Comparison of ENCODE assay signal across 8 cellular contexts in genomic region chr1:108816049-108816882, GRCh38. TPM values are rescaled to one million over a fixed set of nuclear protein-coding genes. Genes with fewer than 3 reads are reported as not detected.
DNase-seq lines count a peak whose midpoint lies in the region; ATAC-seq lines count a peak whose summit lies in the region.

No MANE protein-coding gene starts in this region.

- no peak overlapping the region for H2AK5ac ChIP-seq in trophoblast cell (ENCODE audit: low read length)

- no peaks in the 10 kb centered on the region for H3K9me3 ChIP-seq in MG63
- H3K9me3 ChIP-seq in trophoblast cell (ENCODE audit: insufficient read depth, low read depth, low read length), result no peaks in the 10 kb centered on the region

- H3K4me1 ChIP-seq in trophoblast cell (ENCODE audit: control insufficient read depth in 1 of 2, insufficient read depth in 2 of 2, low read length in 2 of 2), result peaks cover 6 to 7% of the 10 kb centered on the region in 2 experiments

- H3K27ac ChIP-seq in trophoblast cell (ENCODE audit: low read depth, low read length), result peak overlapping the region; percentile 16

- H3K4me2 ChIP-seq in trophoblast cell (ENCODE audit: low read length), result no peak overlapping the region

- H2AFZ ChIP-seq in trophoblast cell (ENCODE audit: insufficient read depth, low read length, poor library complexity), result peak overlapping the region; percentile 71

- peak overlapping the region; percentile 47 for H4K12ac ChIP-seq in trophoblast cell (ENCODE audit: low read depth, low read length)

- H3K4ac ChIP-seq in trophoblast cell (ENCODE audit: low read depth, low read length), result peak overlapping the region; percentile 31

- DNase-seq in AG08396 (ENCODE audit: low spot score) (peak; percentile 77), MG63 (peak; percentile 93), amniotic epithelial cell (ENCODE audit: low read depth) (peak; percentile 85), left cardiac atrium (peak; percentile 74), trophoblast cell (peak; percentile 61 to 82), NCI-H1048 (lab: John Stamatoyannopoulos, UW) (no peak)
- DNase-seq in activated naive CD4-positive, alpha-beta T cell (lab: John Stamatoyannopoulos, UW), result no peak

- peak overlapping the region; percentile 46 for H3K14ac ChIP-seq in trophoblast cell (ENCODE audit: low read length)

- H2BK120ac ChIP-seq in trophoblast cell (ENCODE audit: insufficient read depth, low read length, poor library complexity), result peak overlapping the region; percentile 48

- intact Hi-C loops in left cardiac atrium (cut with DNase I), result no loop called here

- no peak overlapping the region for H3K9ac ChIP-seq in trophoblast cell (ENCODE audit: low read length)

- peak; percentile 84 to 91 for ATAC-seq in left cardiac atrium
- no peak for ATAC-seq in GM21360 (IDR thresholded peaks at IDR 0.05; ENCODE audit: unreplicated experiment)

- H4K8ac ChIP-seq in trophoblast cell (ENCODE audit: low read depth, low read length), result peak overlapping the region; percentile 92

- no CpG with 5 or more reads among the region's 12 CpGs for WGBS in trophoblast cell (ENCODE audit: extremely low coverage, insufficient coverage, insufficient read length)

- peak overlapping the region; percentile 86 for H4K91ac ChIP-seq in trophoblast cell (ENCODE audit: low read depth, low read length)

- H3K18ac ChIP-seq in trophoblast cell (ENCODE audit: low read length), result no peak overlapping the region

- H3K36me3 ChIP-seq in MG63, result no peaks in the 10 kb centered on the region
- no peaks in the 10 kb centered on the region for H3K36me3 ChIP-seq in trophoblast cell (ENCODE audit: control insufficient read depth in 1 of 2, insufficient read depth in 2 of 2, low read length in 2 of 2)

- peak overlapping the region; percentile 66 for H2BK5ac ChIP-seq in trophoblast cell (ENCODE audit: low read depth, low read length, poor library complexity)

- H3K79me2 ChIP-seq in trophoblast cell (ENCODE audit: control insufficient read depth, insufficient read depth, low read length, poor library complexity), result no peaks in the 10 kb centered on the region

- no peak overlapping the region for H3K23ac ChIP-seq in trophoblast cell (ENCODE audit: low read length)

- peak overlapping the region; percentile 98 for H2BK12ac ChIP-seq in trophoblast cell (ENCODE audit: low read length)

- peak overlapping the region; percentile 25 for H3K4me3 ChIP-seq in MG63
- H3K4me3 ChIP-seq in trophoblast cell (ENCODE audit: low read depth, low read length), result no peak overlapping the region

- peaks cover 14% of the 10 kb centered on the region for H3K79me1 ChIP-seq in trophoblast cell (ENCODE audit: low read length)

- H3K27me3 ChIP-seq in MG63 (no peaks in the 10 kb centered on the region), trophoblast cell (ENCODE audit: insufficient read depth, low read length) (no peaks in the 10 kb centered on the region)

RNA-seq across cellular contexts. Expression of gene AKNAD1, which starts 40.6 kb away (rescaled TPM):
- total RNA-seq in MG63 (2014; rRNA removed; shearing (Covaris generic); ENCODE audit: low replicate concordance), result not detected in 2 replicates
- not detected for total RNA-seq in left cardiac atrium
- polyA plus RNA-seq in trophoblast cell (2013), result 0.19 and 0.26 TPM in 2 replicates

Comparison
In these comparisons a context has a peak if more than half of its experiments do, and no peak if none do; other contexts are left out.
1. DNase-seq: peak in AG08396 (single experiment), MG63 (single experiment), amniotic epithelial cell (single experiment), left cardiac atrium (single experiment) and trophoblast cell (2 of 2); none in activated naive CD4-positive, alpha-beta T cell (0 of 4) and NCI-H1048 (single experiment).